ENCODE assay signal across 33 cellular contexts in genomic region chr10:124183617-124184016, GRCh38.
"Had no signal": no experiment of that assay in that cellular context is flagged by ENCODE, and none has a peak within 500 bp of the region (broad histone marks: within the 10 kb centered on the region; RNA-seq: fewer than 3 reads in every experiment).

No MANE protein-coding gene starts in this region.

- H3K27me3 ChIP-seq: ascending aorta, breast epithelium, cardiac muscle cell, colonic mucosa, dorsolateral prefrontal cortex had no signal

- H3K4me1 Mint-ChIP-seq: activated B cell treated with CpG ODN at 0.5 μM for 24 hours; activated naive CD4-positive, alpha-beta T cell treated with anti-CD3 and anti-CD28 coated beads, Interleukin-2, amount 10 ng/mL, durations not matched to agents 7 days and 5 days; activated naive CD8-positive, alpha-beta T cell treated with anti-CD3 and anti-CD28 coated beads, Interleukin-2, amount 10 ng/mL, durations not matched to agents 7 days and 5 days; endodermal cell had no signal

- ATAC-seq: activated CD4-positive, CD25-positive, alpha-beta regulatory T cell treated with anti-CD3 and anti-CD28 coated beads, Interleukin-2, amount 50 U/mL, for 24 hours; activated CD8-positive, alpha-beta T cell treated with anti-CD3 and anti-CD28 coated beads for 36 hours; activated naive CD4-positive, alpha-beta T cell treated with anti-CD3 and anti-CD28 coated beads, Interleukin-2, amount 50 U/mL, for 72 hours; activated T-cell treated with anti-CD3 and anti-CD28 coated beads, Interleukin-2, amount 50 U/mL, for 72 hours; esophagus mucosa; T-helper 17 cell had no signal

- H3K4me3 Mint-ChIP-seq: activated B cell treated with CpG ODN at 0.5 μM for 24 hours; activated CD8-positive, alpha-beta T cell treated with anti-CD3 and anti-CD28 coated beads for 36 hours; activated naive CD4-positive, alpha-beta T cell treated with anti-CD3 and anti-CD28 coated beads, Interleukin-2, amount 10 ng/mL, durations not matched to agents 7 days and 5 days; activated naive CD8-positive, alpha-beta T cell treated with anti-CD3 and anti-CD28 coated beads, Interleukin-2, amount 10 ng/mL, durations not matched to agents 7 days and 5 days; activated T-cell treated with anti-CD3 and anti-CD28 coated beads, Interleukin-2, amount 50 U/mL, for 24 hours; activated T-cell treated with anti-CD3 and anti-CD28 coated beads, Interleukin-2, amount 50 U/mL, for 72 hours; brain; endodermal cell; T-helper 17 cell; T-helper 2 cell treated with Interferon-gamma antibody and Interleukin-4, amounts not matched to agents 5 μg/mL and 100 μg/mL, for 36 hours had no signal

- H3K27ac Mint-ChIP-seq: activated B cell treated with CpG ODN at 0.5 μM for 24 hours; activated CD8-positive, alpha-beta T cell treated with anti-CD3 and anti-CD28 coated beads for 36 hours; activated naive CD4-positive, alpha-beta T cell treated with anti-CD3 and anti-CD28 coated beads, Interleukin-2, amount 10 ng/mL, durations not matched to agents 7 days and 5 days; activated naive CD4-positive, alpha-beta T cell treated with anti-CD3 and anti-CD28 coated beads, Interleukin-2, amount 50 U/mL, for 72 hours; activated naive CD8-positive, alpha-beta T cell treated with anti-CD3 and anti-CD28 coated beads, Interleukin-2, amount 10 ng/mL, durations not matched to agents 7 days and 5 days; activated T-cell treated with anti-CD3 and anti-CD28 coated beads, Interleukin-2, amount 50 U/mL, for 24 hours; activated T-cell treated with anti-CD3 and anti-CD28 coated beads, Interleukin-2, amount 50 U/mL, for 72 hours; endodermal cell; T-helper 17 cell; T-helper 2 cell treated with Interferon-gamma antibody and Interleukin-4, amounts not matched to agents 5 μg/mL and 100 μg/mL, for 36 hours had no signal

- H3K9me3 ChIP-seq: ascending aorta, breast epithelium, colonic mucosa had no signal

- H3K4me1 ChIP-seq: breast epithelium, colonic mucosa had no signal

- H3K27me3 Mint-ChIP-seq: activated B cell treated with CpG ODN at 0.5 μM for 24 hours; activated CD8-positive, alpha-beta T cell treated with anti-CD3 and anti-CD28 coated beads for 36 hours had no signal

- H3K36me3 ChIP-seq: ascending aorta, breast epithelium, cardiac muscle cell, colonic mucosa, WERI-Rb-1 had no signal

- H3K27ac ChIP-seq: ascending aorta, breast epithelium, cardiac muscle cell, colonic mucosa, dorsolateral prefrontal cortex, WERI-Rb-1 had no signal

- H3K9me3 Mint-ChIP-seq: activated B cell treated with CpG ODN at 0.5 μM for 24 hours; activated CD8-positive, alpha-beta T cell treated with anti-CD3 and anti-CD28 coated beads for 36 hours; activated naive CD4-positive, alpha-beta T cell treated with anti-CD3 and anti-CD28 coated beads, Interleukin-2, amount 10 ng/mL, durations not matched to agents 7 days and 5 days; activated naive CD4-positive, alpha-beta T cell treated with anti-CD3 and anti-CD28 coated beads, Interleukin-2, amount 50 U/mL, for 72 hours; activated naive CD8-positive, alpha-beta T cell treated with anti-CD3 and anti-CD28 coated beads, Interleukin-2, amount 10 ng/mL, durations not matched to agents 7 days and 5 days; activated T-cell treated with anti-CD3 and anti-CD28 coated beads, Interleukin-2, amount 50 U/mL, for 24 hours; activated T-cell treated with anti-CD3 and anti-CD28 coated beads, Interleukin-2, amount 50 U/mL, for 72 hours; endodermal cell; T-helper 2 cell treated with Interferon-gamma antibody and Interleukin-4, amounts not matched to agents 5 μg/mL and 100 μg/mL, for 36 hours had no signal

- DNase-seq: activated B cell treated with CpG ODN at 0.5 μM for 24 hours; activated CD4-positive, alpha-beta T cell treated with anti-CD3 and anti-CD28 coated beads for 48 hours; activated CD4-positive, alpha-beta T cell treated with anti-CD3 and anti-CD28 coated beads, Interleukin-2, amount 50 U/mL, for 1 hour; activated CD4-positive, alpha-beta T cell treated with anti-CD3 and anti-CD28 coated beads, Interleukin-2, amount 50 U/mL, for 48 hours; activated CD8-positive, alpha-beta memory T cell treated with anti-CD3 and anti-CD28 coated beads for 24 hours; activated CD8-positive, alpha-beta memory T cell treated with anti-CD3 and anti-CD28 coated beads, Interleukin-2, amount 50 U/mL, for 48 hours; activated CD8-positive, alpha-beta T cell treated with anti-CD3 and anti-CD28 coated beads for 36 hours; activated gamma-delta T cell; activated naive CD4-positive, alpha-beta T cell; activated naive CD4-positive, alpha-beta T cell treated with anti-CD3 and anti-CD28 coated beads, Interleukin-2, amount 10 ng/mL, durations not matched to agents 7 days and 5 days; activated naive CD8-positive, alpha-beta T cell treated with anti-CD3 and anti-CD28 coated beads, Interleukin-2, amount 10 ng/mL, durations not matched to agents 7 days and 5 days; activated T-cell treated with anti-CD3 and anti-CD28 coated beads for 4 hours; activated T-cell treated with anti-CD3 and anti-CD28 coated beads, Interleukin-2, amount 50 U/mL, for 24 hours; activated T-cell treated with anti-CD3 and anti-CD28 coated beads, Interleukin-2, amount 50 U/mL, for 72 hours; central memory CD4-positive, alpha-beta T cell; cerebellar nuclear complex; colonic mucosa; effector memory CD4-positive, alpha-beta T cell; endodermal cell; foreskin fibroblast; T-helper 1 cell; T-helper 17 cell; T1000; WERI-Rb-1 had no signal

- H3K4me3 ChIP-seq: ascending aorta, breast epithelium, cardiac muscle cell, colonic mucosa, dorsolateral prefrontal cortex had no signal

- H3K36me3 Mint-ChIP-seq: activated naive CD4-positive, alpha-beta T cell treated with anti-CD3 and anti-CD28 coated beads, Interleukin-2, amount 10 ng/mL, durations not matched to agents 7 days and 5 days; activated naive CD4-positive, alpha-beta T cell treated with anti-CD3 and anti-CD28 coated beads, Interleukin-2, amount 50 U/mL, for 72 hours; activated naive CD8-positive, alpha-beta T cell treated with anti-CD3 and anti-CD28 coated beads, Interleukin-2, amount 10 ng/mL, durations not matched to agents 7 days and 5 days; brain had no signal
